In the genomic region with DNA sequence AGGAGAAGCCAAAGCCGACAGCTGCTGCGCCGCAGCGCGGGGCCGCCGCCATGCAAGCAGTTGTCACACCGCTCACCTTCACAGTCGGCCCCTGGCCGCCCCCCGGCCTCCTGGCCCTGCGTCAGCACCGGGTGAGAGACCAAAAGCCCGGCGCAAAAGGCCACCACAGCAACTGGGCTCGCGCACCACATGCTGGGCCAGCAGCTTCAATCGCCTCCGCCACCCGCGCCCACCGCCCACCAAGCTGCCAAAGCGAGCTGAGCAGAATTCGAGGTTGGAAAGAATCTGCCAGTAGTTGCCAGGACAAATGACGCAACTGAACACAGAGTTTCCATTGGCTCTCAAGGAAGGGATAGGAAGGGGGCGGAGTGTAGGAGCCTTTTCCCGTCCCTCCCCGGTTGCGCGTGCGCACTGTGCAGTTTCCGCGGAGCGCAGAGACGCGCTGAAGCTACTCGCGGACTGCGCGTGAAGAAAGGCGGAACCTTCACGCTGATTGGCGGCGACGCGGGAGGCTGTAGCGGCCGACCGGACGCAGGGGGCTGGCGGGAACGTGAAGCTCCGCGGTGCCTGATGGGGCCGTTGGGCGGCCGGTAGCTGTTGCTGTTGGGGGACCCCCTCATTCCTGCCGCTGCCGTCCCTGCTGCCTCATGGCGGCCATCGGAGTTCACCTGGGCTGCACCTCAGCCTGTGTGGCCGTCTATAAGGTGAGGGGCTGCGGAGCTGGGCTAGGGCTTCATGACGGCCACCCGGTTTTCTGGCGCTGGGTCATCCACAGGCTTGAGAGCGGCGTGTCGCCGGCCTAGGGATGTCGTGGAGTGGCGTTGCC, we compare ENCODE assay signal across 8 cellular contexts.
A peak's percentile ranks its signal among the peaks of the same experiment; 100 is the strongest.
DNase-seq lines count a peak whose midpoint lies in the region; ATAC-seq and TF ChIP-seq lines count a peak whose summit lies in the region.

A gene (minus strand): TSS at position 282 of the 826 bp plus-strand sequence. CDS start 91 bp downstream, at position 191.
A gene with protein sequence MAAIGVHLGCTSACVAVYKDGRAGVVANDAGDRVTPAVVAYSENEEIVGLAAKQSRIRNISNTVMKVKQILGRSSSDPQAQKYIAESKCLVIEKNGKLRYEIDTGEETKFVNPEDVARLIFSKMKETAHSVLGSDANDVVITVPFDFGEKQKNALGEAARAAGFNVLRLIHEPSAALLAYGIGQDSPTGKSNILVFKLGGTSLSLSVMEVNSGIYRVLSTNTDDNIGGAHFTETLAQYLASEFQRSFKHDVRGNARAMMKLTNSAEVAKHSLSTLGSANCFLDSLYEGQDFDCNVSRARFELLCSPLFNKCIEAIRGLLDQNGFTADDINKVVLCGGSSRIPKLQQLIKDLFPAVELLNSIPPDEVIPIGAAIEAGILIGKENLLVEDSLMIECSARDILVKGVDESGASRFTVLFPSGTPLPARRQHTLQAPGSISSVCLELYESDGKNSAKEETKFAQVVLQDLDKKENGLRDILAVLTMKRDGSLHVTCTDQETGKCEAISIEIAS (plus strand): TSS at position 551 of the 826 bp plus-strand sequence. CDS start 97 bp downstream, at position 648.
A gene with protein sequence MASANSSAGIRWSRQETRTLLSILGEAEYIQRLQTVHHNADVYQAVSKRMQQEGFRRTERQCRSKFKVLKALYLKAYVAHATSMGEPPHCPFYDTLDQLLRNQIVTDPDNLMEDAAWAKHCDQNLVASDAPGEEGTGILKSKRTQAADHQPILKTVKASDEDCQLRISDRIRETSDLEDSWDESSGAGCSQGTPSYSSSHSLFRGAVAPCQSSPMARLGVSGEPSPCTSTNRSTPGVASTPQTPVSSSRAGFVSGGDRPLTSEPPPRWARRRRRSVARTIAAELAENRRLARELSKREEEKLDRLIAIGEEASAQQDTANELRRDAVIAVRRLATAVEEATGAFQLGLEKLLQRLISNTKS (plus strand): TSS at position 551 of the 826 bp plus-strand sequence. CDS start 3,979 bp downstream, outside the sequence.

- ATAC-seq in GM19035 (IDR thresholded peaks at IDR 0.05; ENCODE audit: unreplicated experiment) (peak; percentile 94), HG03354 (IDR thresholded peaks at IDR 0.05; ENCODE audit: poor library complexity, severe bottlenecking, unreplicated experiment) (peak; percentile 97)
- ATAC-seq in activated CD4-positive, CD25-positive, alpha-beta regulatory T cell treated with anti-CD3 and anti-CD28 coated beads, Interleukin-2, amount 50 U/mL, for 24 hours: peak; percentile 91 to 94

- TF ChIP-seq CTCF in AG09319 (IDR thresholded peaks at IDR 0.05; ENCODE audit: low read depth, low read length): no peak

- DNase-seq in AG09319 (ENCODE audit: extremely low read depth, low read depth) (peak; percentile 99), NCI-H446 treated with DMSO at 0.1 percent for 48 hours (lab: John Stamatoyannopoulos, UW) (peak; percentile 96), cerebellar cortex (ENCODE audit: low spot score) (peak; percentile 99), iris pigment epithelial cell (ENCODE audit: low read depth) (peak; percentile 99)
- DNase-seq in stimulated activated CD4-positive, alpha-beta T cell treated with anti-CD3 and anti-CD28 coated beads, Interleukin-12 subunit alpha, Interleukin-12 subunit beta, amount 100 ng/mL, for 24 hours (ENCODE audit: low read depth in 2 of 2): peak; percentile 98

Comparison
In these comparisons a context has a peak if more than half of its experiments do, and no peak if none do; other contexts are left out.
1. Peak in every context shown above with its lines: DNase-seq and ATAC-seq.